In the genomic region with DNA sequence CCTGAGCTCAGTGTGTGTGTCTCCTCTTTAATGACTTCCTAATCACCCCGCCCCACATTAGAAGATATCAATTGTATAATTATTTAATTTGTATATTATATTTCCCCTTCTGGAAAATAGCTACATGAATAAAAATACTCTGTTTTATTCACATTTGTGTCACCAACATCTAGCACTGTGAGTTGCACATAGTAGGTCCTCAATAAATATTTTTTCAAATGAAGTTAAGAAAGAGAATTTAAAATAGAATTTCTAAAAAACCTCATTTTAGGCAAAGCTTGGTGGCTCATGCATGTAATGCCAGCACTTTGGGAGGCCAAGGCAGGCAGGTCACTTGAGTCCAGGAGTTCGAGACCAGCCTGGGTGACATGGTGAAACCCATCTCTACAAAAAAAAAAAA, we compare ENCODE assay signal across 27 cellular contexts. TPM values are rescaled to one million over a fixed set of nuclear protein-coding genes. Genes with fewer than 3 reads are reported as not detected.
A peak's percentile ranks its signal among the peaks of the same experiment; 100 is the strongest.
DNase-seq lines count a peak whose midpoint lies in the region; ATAC-seq and TF ChIP-seq lines count a peak whose summit lies in the region.
"Had no signal": no experiment of that assay in that cellular context is flagged by ENCODE, and none has a peak within 500 bp of the region (broad histone marks: within the 10 kb centered on the region; RNA-seq: fewer than 3 reads in every experiment).

No MANE protein-coding gene starts in this region.

- H3K9me3 Mint-ChIP-seq in T-helper 2 cell treated with Interferon-gamma antibody and Interleukin-4, amounts not matched to agents 5 μg/mL and 100 μg/mL, for 36 hours, result no peaks in the 10 kb centered on the region
- H3K9me3 Mint-ChIP-seq in CD8-positive, alpha-beta T cell, result no peaks in the 10 kb centered on the region
- H3K9me3 Mint-ChIP-seq in activated CD4-positive, alpha-beta memory T cell treated with anti-CD3 and anti-CD28 coated beads, Interleukin-2, amount 10 ng/mL, durations not matched to agents 7 days and 5 days, result no peaks in the 10 kb centered on the region
- H3K9me3 Mint-ChIP-seq in effector memory CD8-positive, alpha-beta T cell, result no peaks in the 10 kb centered on the region
- H3K9me3 Mint-ChIP-seq: T-helper 1 cell treated with Interleukin-12 subunit alpha and Interleukin-12 subunit beta and Interleukin-4 antibody, amounts not matched to agents 30 μg/mL and 1 μg/mL, for 36 hours had no signal

- DNase-seq in T-helper 2 cell treated with Interferon-gamma antibody and Interleukin-4, amounts not matched to agents 5 μg/mL and 100 μg/mL, for 36 hours (ENCODE audit: low spot score), result no peak
- DNase-seq in T-helper 2 cell (no peak), right cardiac atrium (no peak), KBM-7 (no peak), OCI-M2 (lab: John Stamatoyannopoulos, UW; ENCODE audit: unreplicated experiment) (no peak)
- no peak for DNase-seq in CD8-positive, alpha-beta T cell
- no peak for DNase-seq in activated CD4-positive, alpha-beta memory T cell treated with anti-CD3 and anti-CD28 coated beads, Interleukin-2, amount 10 ng/mL, durations not matched to agents 7 days and 5 days
- DNase-seq in effector memory CD8-positive, alpha-beta T cell, result no peak
- DNase-seq: activated CD4-positive, CD25-positive, alpha-beta regulatory T cell; Caco-2; cortex of kidney; DND-41; GM23248; KG1; left ventricle myocardium superior; mucosa of descending colon; NCI-H1048; NCI-H2029; NCI-H226; NCI-H82; SJCRH30; stimulated activated CD4-positive, alpha-beta T cell treated with anti-CD3 and anti-CD28 coated beads, Interleukin-2, amount 100 ng/mL, for 48 hours; trophoblast cell had no signal

- H3K27me3 Mint-ChIP-seq in T-helper 2 cell treated with Interferon-gamma antibody and Interleukin-4, amounts not matched to agents 5 μg/mL and 100 μg/mL, for 36 hours (ENCODE audit: low read depth), result no peaks in the 10 kb centered on the region
- no peaks in the 10 kb centered on the region for H3K27me3 Mint-ChIP-seq in CD8-positive, alpha-beta T cell (ENCODE audit: low read depth)
- no peaks in the 10 kb centered on the region for H3K27me3 Mint-ChIP-seq in activated CD4-positive, alpha-beta memory T cell treated with anti-CD3 and anti-CD28 coated beads, Interleukin-2, amount 10 ng/mL, durations not matched to agents 7 days and 5 days
- H3K27me3 Mint-ChIP-seq in effector memory CD8-positive, alpha-beta T cell, result no peaks in the 10 kb centered on the region

- ATAC-seq in CD8-positive, alpha-beta T cell, result no peak
- no peak for ATAC-seq in effector memory CD8-positive, alpha-beta T cell (replicated peaks)
- no peak for ATAC-seq in right cardiac atrium
- ATAC-seq: left ventricle myocardium superior, Panc1 had no signal

- peaks cover 67% of the 10 kb centered on the region for H3K4me1 Mint-ChIP-seq in T-helper 2 cell treated with Interferon-gamma antibody and Interleukin-4, amounts not matched to agents 5 μg/mL and 100 μg/mL, for 36 hours (ENCODE audit: low read depth)
- peaks cover 82% of the 10 kb centered on the region for H3K4me1 Mint-ChIP-seq in CD8-positive, alpha-beta T cell (ENCODE audit: low read depth)
- H3K4me1 Mint-ChIP-seq in activated CD4-positive, alpha-beta memory T cell treated with anti-CD3 and anti-CD28 coated beads, Interleukin-2, amount 10 ng/mL, durations not matched to agents 7 days and 5 days, result peaks cover 78% of the 10 kb centered on the region
- H3K4me1 Mint-ChIP-seq in effector memory CD8-positive, alpha-beta T cell (ENCODE audit: low read depth in 2 of 2), result peaks cover 58 to 81% of the 10 kb centered on the region in 2 donors

- H3K4me3 Mint-ChIP-seq in T-helper 2 cell treated with Interferon-gamma antibody and Interleukin-4, amounts not matched to agents 5 μg/mL and 100 μg/mL, for 36 hours, result peak overlapping the region; percentile 73
- no peak overlapping the region for H3K4me3 Mint-ChIP-seq in CD8-positive, alpha-beta T cell
- H3K4me3 Mint-ChIP-seq in activated CD4-positive, alpha-beta memory T cell treated with anti-CD3 and anti-CD28 coated beads, Interleukin-2, amount 10 ng/mL, durations not matched to agents 7 days and 5 days, result no peak overlapping the region
- H3K4me3 Mint-ChIP-seq in effector memory CD8-positive, alpha-beta T cell, result peak overlapping the region; percentile 60 to 72

- peaks cover 87% of the 10 kb centered on the region for H3K4me1 ChIP-seq in CD8-positive, alpha-beta T cell (ENCODE audit: insufficient read depth, low read length)
- H3K4me1 ChIP-seq in right cardiac atrium (ENCODE audit: control insufficient read depth, insufficient read depth, low read length), result peaks cover 5% of the 10 kb centered on the region
- H3K4me1 ChIP-seq: Caco-2, SJCRH30 had no signal

- no peaks in the 10 kb centered on the region for H3K27me3 ChIP-seq in CD8-positive, alpha-beta T cell (ENCODE audit: insufficient read depth, low read length)
- no peaks in the 10 kb centered on the region for H3K27me3 ChIP-seq in right cardiac atrium (ENCODE audit: control insufficient read depth, insufficient read depth)
- H3K27me3 ChIP-seq: SJCRH30 had no signal

- 95% methylated on average over 2 of the region's 2 CpGs for WGBS in right cardiac atrium

- H3K9me3 ChIP-seq in CD8-positive, alpha-beta T cell (ENCODE audit: low read length), result no peaks in the 10 kb centered on the region
- no peaks in the 10 kb centered on the region for H3K9me3 ChIP-seq in right cardiac atrium (ENCODE audit: control insufficient read depth, low read length)
- H3K9me3 ChIP-seq: Caco-2, mucosa of descending colon, SJCRH30 had no signal

- H3K4me3 ChIP-seq in CD8-positive, alpha-beta T cell (ENCODE audit: low read depth, low read length), result no peak overlapping the region
- no peak overlapping the region for H3K4me3 ChIP-seq in right cardiac atrium (ENCODE audit: low read length)
- H3K4me3 ChIP-seq: GM23248, mucosa of descending colon, SJCRH30, smooth muscle cell had no signal

- H3K27ac ChIP-seq in CD8-positive, alpha-beta T cell (ENCODE audit: low read depth, low read length), result no peak overlapping the region
- no peak overlapping the region for H3K27ac ChIP-seq in right cardiac atrium (ENCODE audit: low read length)
- H3K27ac ChIP-seq: 22Rv1, GM23248, SJCRH30 had no signal

- H3K27ac Mint-ChIP-seq in T-helper 2 cell treated with Interferon-gamma antibody and Interleukin-4, amounts not matched to agents 5 μg/mL and 100 μg/mL, for 36 hours, result peak overlapping the region; percentile 95
- H3K27ac Mint-ChIP-seq in CD8-positive, alpha-beta T cell, result peak overlapping the region; percentile 86
- H3K27ac Mint-ChIP-seq in activated CD4-positive, alpha-beta memory T cell treated with anti-CD3 and anti-CD28 coated beads, Interleukin-2, amount 10 ng/mL, durations not matched to agents 7 days and 5 days, result peak overlapping the region; percentile 93
- peak overlapping the region; percentile 47 to 86 for H3K27ac Mint-ChIP-seq in effector memory CD8-positive, alpha-beta T cell

- H3K36me3 Mint-ChIP-seq in T-helper 2 cell treated with Interferon-gamma antibody and Interleukin-4, amounts not matched to agents 5 μg/mL and 100 μg/mL, for 36 hours (ENCODE audit: low read depth), result peaks cover 11% of the 10 kb centered on the region
- peaks cover 25% of the 10 kb centered on the region for H3K36me3 Mint-ChIP-seq in CD8-positive, alpha-beta T cell
- peaks cover 2% of the 10 kb centered on the region for H3K36me3 Mint-ChIP-seq in activated CD4-positive, alpha-beta memory T cell treated with anti-CD3 and anti-CD28 coated beads, Interleukin-2, amount 10 ng/mL, durations not matched to agents 7 days and 5 days (ENCODE audit: low read depth)
- peaks cover 6% of the 10 kb centered on the region for H3K36me3 Mint-ChIP-seq in effector memory CD8-positive, alpha-beta T cell (ENCODE audit: insufficient read depth)

- TF ChIP-seq CTCF in CD8-positive, alpha-beta T cell (IDR thresholded peaks at IDR 0.05), result no peak

- CTCF ChIA-PET in CD8-positive, alpha-beta T cell (lab: Charles Lee), result interaction anchor here (0.8 to 2.4 kb wide), 6 partner anchors 21 to 312 kb away, joined by 3 to 5 read pairs (median 4); no protein-coding TSS in a partner anchor
- CTCF ChIA-PET in activated CD4-positive, alpha-beta memory T cell treated with anti-CD3 and anti-CD28 coated beads, Interleukin-2, amount 10 ng/mL, durations not matched to agents 7 days and 5 days (lab: Charles Lee), result interaction anchor here (1.1 to 2.5 kb wide), 2 partner anchors 10 to 293 kb away, joined by 3 to 13 read pairs; no protein-coding TSS in a partner anchor

- intact Hi-C loops in CD8-positive, alpha-beta T cell (cut with DNase I, micrococcal nuclease), result no loop called here
- intact Hi-C loops in right cardiac atrium (cut with DNase I), result loop anchor here in 1 of 4 donors (10.0 kb wide), 1 partner anchor 110 kb away; no protein-coding TSS in a partner anchor

- H3K36me3 ChIP-seq in CD8-positive, alpha-beta T cell (ENCODE audit: insufficient read depth, low read length), result no peaks in the 10 kb centered on the region
- H3K36me3 ChIP-seq: SJCRH30 had no signal

- POLR2A ChIA-PET in CD8-positive, alpha-beta T cell (lab: Charles Lee), result interaction anchor here (0.6 to 3.0 kb wide), 7 partner anchors 9 to 473 kb away, joined by 3 to 22 read pairs (median 3); a partner anchor contains a TSS
- POLR2A ChIA-PET in activated CD4-positive, alpha-beta memory T cell treated with anti-CD3 and anti-CD28 coated beads, Interleukin-2, amount 10 ng/mL, durations not matched to agents 7 days and 5 days (lab: Charles Lee), result interaction anchor here (0.6 to 6.8 kb wide), 13 partner anchors 10 to 294 kb away, joined by 3 to 146 read pairs (median 5); a partner anchor contains a TSS

- in situ Hi-C loops in KBM-7 (cut with MboI; ENCODE audit: low pct_unique_long_range_greater_than_20kb, low sequenced_read_pairs), result no loop called here

RNA-seq across cellular contexts. Expression of a gene that starts 59.7 kb away (rescaled TPM):
- 10 to 100 TPM; 17.6 to 23.5 TPM for total RNA-seq in CD8-positive, alpha-beta T cell
- total RNA-seq in activated CD4-positive, alpha-beta memory T cell treated with anti-CD3 and anti-CD28 coated beads, Interleukin-2, amount 10 ng/mL, durations not matched to agents 7 days and 5 days, result not detected
- 1 to 10 TPM; 4.3 to 8.5 (median 6.4) TPM for total RNA-seq in right cardiac atrium
- polyA plus RNA-seq in right cardiac atrium, result 3.6 TPM
- total RNA-seq: GM23248, SJCRH30 had no signal
- polyA plus RNA-seq: GM23248 had no signal

Comparison
In these comparisons a context has a peak if more than half of its experiments do, and no peak if none do; other contexts are left out.
1. H3K4me3 Mint-ChIP-seq: peak in T-helper 2 cell treated with Interferon-gamma antibody and Interleukin-4, amounts not matched to agents 5 μg/mL and 100 μg/mL, for 36 hours (single experiment) and effector memory CD8-positive, alpha-beta T cell (2 of 2); none in CD8-positive, alpha-beta T cell (single experiment) and activated CD4-positive, alpha-beta memory T cell treated with anti-CD3 and anti-CD28 coated beads, Interleukin-2, amount 10 ng/mL, durations not matched to agents 7 days and 5 days (single experiment).
2. RNA of a gene that starts 59.7 kb away (total RNA-seq): 17.6 to 23.5 TPM in CD8-positive, alpha-beta T cell and 4.3 to 8.5 TPM in right cardiac atrium; not detected in activated CD4-positive, alpha-beta memory T cell treated with anti-CD3 and anti-CD28 coated beads, Interleukin-2, amount 10 ng/mL, durations not matched to agents 7 days and 5 days; every median in the first group is over 4 times any median in the second.
3. Peak in every context shown above with its lines, with median percentiles within 50 percentile points of each other: H3K27ac Mint-ChIP-seq.